ENCODE assay signal across 27 cellular contexts in genomic region chr21:32658524-32658923, GRCh38.
"Had no signal": no experiment of that assay in that cellular context is flagged by ENCODE, and none has a peak within 500 bp of the region (broad histone marks: within the 10 kb centered on the region; RNA-seq: fewer than 3 reads in every experiment).

No MANE protein-coding gene starts in this region.

- H3K9me3 Mint-ChIP-seq: natural killer cell treated with Interleukin-12 subunit alpha and Interleukin-12 subunit beta and Interleukin-15 and Interleukin-18, amount 100 ng/mL, for 72 hours; type B pancreatic cell had no signal

- H3K27me3 Mint-ChIP-seq: naive thymus-derived CD4-positive, alpha-beta T cell; natural killer cell treated with Interleukin-12 subunit alpha and Interleukin-12 subunit beta and Interleukin-15 and Interleukin-18, amount 100 ng/mL, for 72 hours; progenitor cell of endocrine pancreas; stimulated activated naive B cell treated with anti-CD40 and anti-IgM and Interleukin-4, amounts not matched to agents 10 μg/mL and 1 μg/mL and 100 μg/mL, for 72 hours; type B pancreatic cell had no signal

- H3K36me3 ChIP-seq: ovary had no signal

- ATAC-seq: left ventricle myocardium superior; lower lobe of right lung; mucosa of descending colon; naive thymus-derived CD4-positive, alpha-beta T cell; natural killer cell treated with Interleukin-12 subunit alpha and Interleukin-12 subunit beta and Interleukin-15 and Interleukin-18, amount 100 ng/mL, for 72 hours; sciatic nerve; stimulated activated naive B cell treated with anti-CD40 and anti-IgM and Interleukin-4, amounts not matched to agents 10 μg/mL and 1 μg/mL and 100 μg/mL, for 72 hours; stimulated activated naive CD8-positive, alpha-beta T cell treated with anti-CD3 and anti-CD28 coated beads, Interleukin-15, Interleukin-2, amounts not matched to agents 100 U/mL and 50 U/mL, for 24 hours had no signal

- H3K9me3 ChIP-seq: lower lobe of right lung, right atrium auricular region, thoracic aorta, vagina had no signal

- DNase-seq: hippocampal formation; immature natural killer cell; left ventricle myocardium superior; lower lobe of right lung; mammary epithelial cell; mesenchymal stem cell; mucosa of descending colon; naive thymus-derived CD4-positive, alpha-beta T cell; ovary; stimulated activated CD4-positive, alpha-beta T cell treated with anti-CD3 and anti-CD28 coated beads, Interleukin-12 subunit alpha, Interleukin-12 subunit beta, amount 100 ng/mL, for 4 hours; stimulated activated CD4-positive, alpha-beta T cell treated with anti-CD3 and anti-CD28 coated beads, Interleukin-15, amount 100 ng/mL, for 24 hours; stimulated activated CD4-positive, alpha-beta T cell treated with anti-CD3 and anti-CD28 coated beads, Interleukin-2, amount 100 ng/mL, for 24 hours; stimulated activated CD4-positive, alpha-beta T cell treated with anti-CD3 and anti-CD28 coated beads, Interleukin-4, amount 100 ng/mL, for 1 hour; stimulated activated naive B cell treated with anti-CD40 and anti-IgM and Interleukin-4, amounts not matched to agents 10 μg/mL and 1 μg/mL and 100 μg/mL, for 72 hours; stimulated activated naive CD8-positive, alpha-beta T cell treated with anti-CD3 and anti-CD28 coated beads, Interleukin-15, Interleukin-2, amounts not matched to agents 100 U/mL and 50 U/mL, for 24 hours; stomach had no signal

- FAIRE-seq: islet of Langerhans had no signal

- H3K27me3 ChIP-seq: ovary, right atrium auricular region, stomach, tibial nerve, vagina had no signal

- H3K4me1 Mint-ChIP-seq: immature natural killer cell; mesothelial cell of epicardium; naive thymus-derived CD4-positive, alpha-beta T cell; stimulated activated naive B cell treated with anti-CD40 and anti-IgM and Interleukin-4, amounts not matched to agents 10 μg/mL and 1 μg/mL and 100 μg/mL, for 72 hours had no signal

- H3K4me3 Mint-ChIP-seq: immature natural killer cell; mesothelial cell of epicardium; naive thymus-derived CD4-positive, alpha-beta T cell; natural killer cell treated with Interleukin-12 subunit alpha and Interleukin-12 subunit beta and Interleukin-15 and Interleukin-18, amount 100 ng/mL, for 72 hours; stimulated activated naive B cell treated with anti-CD40 and anti-IgM and Interleukin-4, amounts not matched to agents 10 μg/mL and 1 μg/mL and 100 μg/mL, for 72 hours; type B pancreatic cell had no signal

- H3K27ac Mint-ChIP-seq: immature natural killer cell; mesothelial cell of epicardium; natural killer cell treated with Interleukin-12 subunit alpha and Interleukin-12 subunit beta and Interleukin-15 and Interleukin-18, amount 100 ng/mL, for 72 hours; progenitor cell of endocrine pancreas; stimulated activated naive B cell treated with anti-CD40 and anti-IgM and Interleukin-4, amounts not matched to agents 10 μg/mL and 1 μg/mL and 100 μg/mL, for 72 hours; type B pancreatic cell had no signal

- H3K27ac ChIP-seq: lower lobe of right lung, ovary, right atrium auricular region, skin epidermis, stomach, thoracic aorta, tibial nerve, vagina had no signal

- H3K4me3 ChIP-seq: lower lobe of right lung, mucosa of descending colon, ovary, right atrium auricular region, skin epidermis, stomach, thoracic aorta, tibial nerve, vagina had no signal

- H3K4me1 ChIP-seq: right atrium auricular region, tibial nerve, vagina had no signal
